In the genomic region with DNA sequence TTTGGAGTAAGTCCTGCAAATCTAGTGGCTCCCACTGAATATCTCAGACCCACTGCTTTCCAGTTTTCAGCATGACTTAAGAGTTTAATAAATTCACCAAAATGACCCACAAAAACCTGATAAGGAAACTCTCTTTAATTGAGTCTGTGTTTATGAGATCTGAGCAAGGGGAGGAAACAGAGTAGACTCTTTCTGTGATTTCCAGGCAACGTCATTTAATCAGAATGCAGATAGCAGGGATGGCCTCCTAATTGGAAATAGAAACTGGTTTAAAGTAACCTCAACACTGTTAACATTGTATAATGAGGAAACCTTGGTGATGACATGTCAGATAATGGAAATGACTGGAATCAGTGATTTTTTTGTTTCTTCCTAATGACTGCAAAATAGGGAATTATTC, we compare ENCODE assay signal across 30 cellular contexts.
"Had no signal": no experiment of that assay in that cellular context is flagged by ENCODE, and none has a peak within 500 bp of the region (broad histone marks: within the 10 kb centered on the region; RNA-seq: fewer than 3 reads in every experiment).

No MANE protein-coding gene starts in this region.

- H3K27ac ChIP-seq: ascending aorta had no signal

- H3K27me3 ChIP-seq: ascending aorta had no signal

- H3K4me3 ChIP-seq: ascending aorta had no signal

- H3K9me3 ChIP-seq: ascending aorta had no signal

- H3K4me1 ChIP-seq: ascending aorta had no signal

- H3K36me3 ChIP-seq: ascending aorta had no signal

- DNase-seq: activated CD4-positive, alpha-beta T cell treated with anti-CD3 and anti-CD28 coated beads for 36 hours; activated CD4-positive, alpha-beta T cell treated with anti-CD3 and anti-CD28 coated beads, Interleukin-2, amount 10 ng/mL, durations not matched to agents 7 days and 5 days; activated CD4-positive, alpha-beta T cell treated with anti-CD3 and anti-CD28 coated beads, Interleukin-2, amount 50 U/mL, for 48 hours; activated CD8-positive, alpha-beta T cell treated with anti-CD3 and anti-CD28 coated beads, Interleukin-2, amount 10 ng/mL, durations not matched to agents 7 days and 5 days; activated gamma-delta T cell; activated naive CD4-positive, alpha-beta T cell treated with Interleukin-2 at 50 U/mL for 16 hours; activated naive CD8-positive, alpha-beta T cell treated with anti-CD3 and anti-CD28 coated beads, Interleukin-2, amount 10 ng/mL, durations not matched to agents 7 days and 5 days; activated T-cell treated with anti-CD3 and anti-CD28 coated beads, Interleukin-2, amount 50 U/mL, for 24 hours; amygdala; central memory CD4-positive, alpha-beta T cell; Karpas-422; KBM-7; MM.1S; MV-4-11; NCI-H1092; NCI-H146; NCI-H187 treated with DMSO at 0.1 percent for 48 hours; NCI-H2081; NCI-H2171 treated with DMSO at 0.1 percent for 48 hours; NCI-H2227 treated with DMSO at 0.1 percent for 48 hours; NCI-H446; NCI-H510A treated with DMSO at 0.1 percent for 48 hours; NCI-H526 treated with DMSO at 0.1 percent for 48 hours; NCI-H82; NK-92 treated with Interleukin-12 subunit alpha and Interleukin-12 subunit beta, amount 100 ng/mL, for 24 hours; SHP77 treated with DMSO at 0.1 percent for 48 hours had no signal

- ATAC-seq: activated CD4-positive, alpha-beta T cell treated with anti-CD3 and anti-CD28 coated beads for 36 hours; activated CD4-positive, CD25-positive, alpha-beta regulatory T cell treated with anti-CD3 and anti-CD28 coated beads, Interleukin-2, amount 50 U/mL, for 24 hours; activated CD8-positive, alpha-beta T cell treated with anti-CD3 and anti-CD28 coated beads, Interleukin-2, amount 10 ng/mL, durations not matched to agents 7 days and 5 days; Panc1; WTC11 had no signal
